Comparison of ENCODE assay signal across 1 cellular context in genomic region chr1:67682659-67683197, GRCh38.
TF ChIP-seq lines count a peak whose summit lies in the region.

No MANE protein-coding gene starts in this region.

TF ChIP-seq in K562, 482 proteins besides CTCF, POLR2A, EP300 and RAD21 (continued from another document and continues in another):
- peak; percentile 6; the same call in 1 of the 2 replicates for TF ChIP-seq MAFF (IDR thresholded peaks at IDR 0.05; ENCODE audit: low read length)
- TF ChIP-seq DLX4 (CRISPR knock-in tag; IDR thresholded peaks at IDR 0.05), result no peak
- TF ChIP-seq RNF2 (IDR thresholded peaks at IDR 0.05), result peak; percentile 12; the same call in 1 of the 2 replicates
- no peak for TF ChIP-seq CSDE1 (IDR thresholded peaks at IDR 0.05)
- TF ChIP-seq AFF1 (IDR thresholded peaks at IDR 0.05; ENCODE audit: low read depth in 1 of 2, partially characterized antibody in 2 of 2), result peak in 1 of 2 experiments; percentile 63
- TF ChIP-seq PRPF4 (IDR thresholded peaks at IDR 0.05; ENCODE audit: insufficient read depth, low read depth, low read length, poor library complexity, severe bottlenecking), result no peak
- no peak for TF ChIP-seq TCF15 (CRISPR knock-in tag; IDR thresholded peaks at IDR 0.05)
- 0 out of 2 replicates have a peak, but pooled peaks have one; percentile 14 for TF ChIP-seq ZNF41 (CRISPR knock-in tag; conservative IDR thresholded peaks at IDR 0.05)
- no peak for TF ChIP-seq NFIX (CRISPR knock-in tag; IDR thresholded peaks at IDR 0.05; ENCODE audit: low read depth)
- TF ChIP-seq HSF4 (CRISPR knock-in tag; IDR thresholded peaks at IDR 0.05; ENCODE audit: borderline replicate concordance), result no peak
- TF ChIP-seq E2F6 (IDR thresholded peaks at IDR 0.05; ENCODE audit: borderline replicate concordance in 1 of 2, extremely low read depth in 1 of 2, insufficient read depth in 1 of 2, insufficient read length in 1 of 2, low read depth in 1 of 2, low read length in 1 of 2, poor library complexity in 1 of 2, severe bottlenecking in 1 of 2), result no peak
- TF ChIP-seq MXD1 (CRISPR knock-in tag; IDR thresholded peaks at IDR 0.05; ENCODE audit: borderline replicate concordance, poor library complexity, severe bottlenecking), result no peak
- no peak for TF ChIP-seq SFPQ (IDR thresholded peaks at IDR 0.05; ENCODE audit: low read depth, low read length)
- TF ChIP-seq SREBF2 (CRISPR knock-in tag; IDR thresholded peaks at IDR 0.05), result no peak
- TF ChIP-seq RFX7 (CRISPR knock-in tag; IDR thresholded peaks at IDR 0.05), result no peak
- no peak for TF ChIP-seq DIDO1 (tag; IDR thresholded peaks at IDR 0.05; ENCODE audit: low read depth)
- no peak for TF ChIP-seq GTF3C2 (IDR thresholded peaks at IDR 0.05; ENCODE audit: borderline replicate concordance, extremely low read depth, insufficient read length)
- TF ChIP-seq ZNF277 (CRISPR knock-in tag; IDR thresholded peaks at IDR 0.05; ENCODE audit: borderline replicate concordance), result no peak
- TF ChIP-seq GTF2E2 (tag; IDR thresholded peaks at IDR 0.05), result no peak
- peak; percentile 51; the same call in 1 of the 2 replicates for TF ChIP-seq ZNF140 (CRISPR knock-in tag; IDR thresholded peaks at IDR 0.05)
- no peak for TF ChIP-seq SIRT6 (IDR thresholded peaks at IDR 0.05; ENCODE audit: low read depth, low read length)
- TF ChIP-seq ADNP (tag; IDR thresholded peaks at IDR 0.05), result no peak
- no peak for TF ChIP-seq HNRNPLL (IDR thresholded peaks at IDR 0.05; ENCODE audit: low read depth, low read length, poor library complexity, severe bottlenecking)
- TF ChIP-seq ESRRB (CRISPR knock-in tag; IDR thresholded peaks at IDR 0.05; ENCODE audit: borderline replicate concordance), result no peak
- TF ChIP-seq FOXJ2 (tag; IDR thresholded peaks at IDR 0.05), result peak; percentile 70; the same call in 1 of the 2 replicates
- no peak for TF ChIP-seq GMEB1 (CRISPR knock-in tag; IDR thresholded peaks at IDR 0.05)
- TF ChIP-seq ZBTB2 (IDR thresholded peaks at IDR 0.05), result no peak
- no peak for TF ChIP-seq KDM2B (CRISPR knock-in tag; IDR thresholded peaks at IDR 0.05)
- no peak for TF ChIP-seq PTRF (tag; IDR thresholded peaks at IDR 0.05)
- no peak for TF ChIP-seq PRMT5 (CRISPR knock-in tag; IDR thresholded peaks at IDR 0.05)
- no peak for TF ChIP-seq NFIC (IDR thresholded peaks at IDR 0.05)
- no peak for TF ChIP-seq KHSRP (IDR thresholded peaks at IDR 0.05)
- no peak for TF ChIP-seq TCF3 (CRISPR knock-in tag; IDR thresholded peaks at IDR 0.05)
- no peak for TF ChIP-seq CREB5 (CRISPR knock-in tag; IDR thresholded peaks at IDR 0.05)
- TF ChIP-seq SRSF3 (IDR thresholded peaks at IDR 0.05; ENCODE audit: insufficient read depth, low read length), result no peak
- TF ChIP-seq TBL1XR1 (IDR thresholded peaks at IDR 0.05; ENCODE audit: low read length in 2 of 2), result peak in 1 of 2 experiments; percentile 51; a peak in 2 of 4 replicates
- TF ChIP-seq BACH1 (tag; IDR thresholded peaks at IDR 0.05), result peak; percentile 89; the same call in 1 of the 2 replicates
- TF ChIP-seq TSHZ1 (CRISPR knock-in tag; IDR thresholded peaks at IDR 0.05), result no peak
- TF ChIP-seq GATA2 (CRISPR knock-in tag; IDR thresholded peaks at IDR 0.05), result no peak
- TF ChIP-seq NFATC3 (IDR thresholded peaks at IDR 0.05), result no peak
